26 cellular contexts compared by ENCODE assay signal in genomic region chr3:5120446-5120845, GRCh38.
"Had no signal": no experiment of that assay in that cellular context is flagged by ENCODE, and none has a peak within 500 bp of the region (broad histone marks: within the 10 kb centered on the region; RNA-seq: fewer than 3 reads in every experiment).

No MANE protein-coding gene starts in this region.

- H3K4me3 Mint-ChIP-seq: natural killer cell; nephron progenitor cell; neural progenitor cell; stimulated activated naive B cell treated with anti-CD40 and anti-IgM and Interleukin-4, amounts not matched to agents 10 μg/mL and 1 μg/mL and 100 μg/mL, for 72 hours had no signal

- H3K27ac ChIP-seq: left lung, lower lobe of right lung, neural progenitor cell, ovary, right atrium auricular region, skin epidermis, stomach, testis, thyroid gland, transverse colon, upper lobe of right lung had no signal

- H2AFZ ChIP-seq: neural progenitor cell had no signal

- H3K27me3 ChIP-seq: left lung, neural progenitor cell, ovary, right atrium auricular region, stomach, testis, thyroid gland, transverse colon, upper lobe of right lung had no signal

- H3K9me3 ChIP-seq: left lung, lower lobe of right lung, ovary, right atrium auricular region, stomach, testis, thyroid gland, transverse colon, upper lobe of right lung had no signal

- ATAC-seq: left colon; left lung; lower lobe of right lung; natural killer cell; sciatic nerve; stimulated activated naive B cell treated with anti-CD40 and anti-IgM and Interleukin-4, amounts not matched to agents 10 μg/mL and 1 μg/mL and 100 μg/mL, for 72 hours; stimulated activated naive CD8-positive, alpha-beta T cell treated with anti-CD3 and anti-CD28 coated beads, Interleukin-15, Interleukin-2, amounts not matched to agents 100 U/mL and 50 U/mL, for 24 hours; upper lobe of right lung had no signal

- H3K27me3 Mint-ChIP-seq: progenitor cell of endocrine pancreas; stimulated activated naive B cell treated with anti-CD40 and anti-IgM and Interleukin-4, amounts not matched to agents 10 μg/mL and 1 μg/mL and 100 μg/mL, for 72 hours had no signal

- H3K9ac ChIP-seq: neural progenitor cell had no signal

- H3K36me3 ChIP-seq: left lung, neural progenitor cell, ovary, right atrium auricular region, stomach, thyroid gland, transverse colon, upper lobe of right lung had no signal

- H3K36me3 Mint-ChIP-seq: immature natural killer cell, natural killer cell, neural progenitor cell had no signal

- H3K9me3 Mint-ChIP-seq: immature natural killer cell; natural killer cell; stimulated activated naive B cell treated with anti-CD40 and anti-IgM and Interleukin-4, amounts not matched to agents 10 μg/mL and 1 μg/mL and 100 μg/mL, for 72 hours had no signal

- H3K27ac Mint-ChIP-seq: immature natural killer cell; natural killer cell; nephron progenitor cell; neural progenitor cell; progenitor cell of endocrine pancreas; stimulated activated naive B cell treated with anti-CD40 and anti-IgM and Interleukin-4, amounts not matched to agents 10 μg/mL and 1 μg/mL and 100 μg/mL, for 72 hours had no signal

- DNase-seq: hypothalamus; immature natural killer cell; left colon; left lung; lower lobe of right lung; mammary epithelial cell; mesenchymal stem cell; natural killer cell; nephron progenitor cell; ovary; stimulated activated CD4-positive, alpha-beta T cell treated with anti-CD3 and anti-CD28 coated beads, Interleukin-12 subunit alpha, Interleukin-12 subunit beta, amount 100 ng/mL, for 4 hours; stimulated activated CD4-positive, alpha-beta T cell treated with anti-CD3 and anti-CD28 coated beads, Interleukin-15, amount 100 ng/mL, for 24 hours; stimulated activated CD4-positive, alpha-beta T cell treated with anti-CD3 and anti-CD28 coated beads, Interleukin-2, amount 100 ng/mL, for 24 hours; stimulated activated CD4-positive, alpha-beta T cell treated with anti-CD3 and anti-CD28 coated beads, Interleukin-4, amount 100 ng/mL, for 1 hour; stimulated activated naive B cell treated with anti-CD40 and anti-IgM and Interleukin-4, amounts not matched to agents 10 μg/mL and 1 μg/mL and 100 μg/mL, for 72 hours; stimulated activated naive CD8-positive, alpha-beta T cell treated with anti-CD3 and anti-CD28 coated beads, Interleukin-15, Interleukin-2, amounts not matched to agents 100 U/mL and 50 U/mL, for 24 hours; stomach; testis; thyroid gland; transverse colon; upper lobe of right lung had no signal

- H3K4me2 ChIP-seq: neural progenitor cell had no signal

- H3K4me3 ChIP-seq: left lung, lower lobe of right lung, neural progenitor cell, ovary, right atrium auricular region, skin epidermis, stomach, testis, thyroid gland, transverse colon, upper lobe of right lung had no signal
